Comparison of ENCODE assay signal across 1 cellular context in the genomic region with DNA sequence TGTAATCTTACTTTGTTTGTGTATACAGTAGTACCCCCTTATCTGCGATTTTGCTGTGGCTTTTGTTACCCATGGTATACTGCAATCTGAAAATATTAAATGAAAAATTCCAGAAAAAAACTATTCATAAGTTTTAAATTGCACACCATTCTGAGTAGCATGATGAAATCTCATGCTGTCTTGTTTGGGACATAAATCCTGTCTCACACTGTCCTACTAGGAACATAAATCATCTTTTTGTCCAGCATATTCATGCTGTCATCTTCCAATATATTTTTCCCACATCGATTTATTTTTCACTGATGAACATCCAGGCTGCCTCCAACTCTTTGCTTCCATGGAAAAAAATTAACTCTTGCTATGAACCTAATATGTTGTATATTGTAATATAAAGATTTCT.
TF ChIP-seq lines count a peak whose summit lies in the region.

No MANE protein-coding gene starts in this region.

TF ChIP-seq in K562, 482 proteins besides CTCF, POLR2A, EP300 and RAD21 (continued from another document):
- TF ChIP-seq MEIS2 (IDR thresholded peaks at IDR 0.05; ENCODE audit: partially characterized antibody), result peak; percentile 92
- TF ChIP-seq, protein P1, sequence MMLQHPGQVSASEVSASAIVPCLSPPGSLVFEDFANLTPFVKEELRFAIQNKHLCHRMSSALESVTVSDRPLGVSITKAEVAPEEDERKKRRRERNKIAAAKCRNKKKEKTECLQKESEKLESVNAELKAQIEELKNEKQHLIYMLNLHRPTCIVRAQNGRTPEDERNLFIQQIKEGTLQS (IDR thresholded peaks at IDR 0.05), result peak; percentile 42; the same call in 1 of the 2 replicates
- TF ChIP-seq, protein P1 (CRISPR knock-in tag; conservative IDR thresholded peaks at IDR 0.05), result no peak
- 0 out of 2 replicates have a peak, but pooled peaks have one; percentile 12 for TF ChIP-seq CEBPB (tag; IDR thresholded peaks at IDR 0.05)
- TF ChIP-seq, protein P2, sequence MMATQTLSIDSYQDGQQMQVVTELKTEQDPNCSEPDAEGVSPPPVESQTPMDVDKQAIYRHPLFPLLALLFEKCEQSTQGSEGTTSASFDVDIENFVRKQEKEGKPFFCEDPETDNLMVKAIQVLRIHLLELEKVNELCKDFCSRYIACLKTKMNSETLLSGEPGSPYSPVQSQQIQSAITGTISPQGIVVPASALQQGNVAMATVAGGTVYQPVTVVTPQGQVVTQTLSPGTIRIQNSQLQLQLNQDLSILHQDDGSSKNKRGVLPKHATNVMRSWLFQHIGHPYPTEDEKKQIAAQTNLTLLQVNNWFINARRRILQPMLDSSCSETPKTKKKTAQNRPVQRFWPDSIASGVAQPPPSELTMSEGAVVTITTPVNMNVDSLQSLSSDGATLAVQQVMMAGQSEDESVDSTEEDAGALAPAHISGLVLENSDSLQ (IDR thresholded peaks at IDR 0.05), result peak; percentile 77
- TF ChIP-seq MCM5 (IDR thresholded peaks at IDR 0.05; ENCODE audit: low read depth), result no peak
